In genomic region chr7:118648002-118648401, GRCh38 we compare ENCODE assay signal across 16 cellular contexts.
"Had no signal": no experiment of that assay in that cellular context is flagged by ENCODE, and none has a peak within 500 bp of the region (broad histone marks: within the 10 kb centered on the region; RNA-seq: fewer than 3 reads in every experiment).

No MANE protein-coding gene starts in this region.

- H3K27ac ChIP-seq: adrenal gland, heart left ventricle, suprapubic skin, upper lobe of right lung had no signal

- H3K4me3 ChIP-seq: adrenal gland, heart left ventricle, suprapubic skin, upper lobe of right lung had no signal

- H3K9me3 Mint-ChIP-seq: nephron had no signal

- H3K36me3 ChIP-seq: adrenal gland, heart left ventricle, suprapubic skin, upper lobe of right lung had no signal

- H3K27ac Mint-ChIP-seq: nephron had no signal

- H3K9me3 ChIP-seq: adrenal gland, heart left ventricle, suprapubic skin, upper lobe of right lung had no signal

- H3K4me3 Mint-ChIP-seq: nephron had no signal

- FAIRE-seq: frontal cortex, TTC549 had no signal

- DNase-seq: activated naive CD4-positive, alpha-beta T cell treated with anti-CD3 and anti-CD28 coated beads, Interleukin-2, amount 50 U/mL, for 16 hours; activated T-cell treated with anti-CD3 and anti-CD28 coated beads, Interleukin-2, amount 50 U/mL, for 1 hour; adrenal gland; central memory CD4-positive, alpha-beta T cell; cortex of kidney; effector CD8-positive, alpha-beta T cell; heart left ventricle; islet precursor cell; stimulated activated CD4-positive, alpha-beta T cell treated with anti-CD3 and anti-CD28 coated beads, Interleukin-2, amount 100 ng/mL, for 48 hours; stimulated activated naive CD8-positive, alpha-beta T cell treated with anti-CD3 and anti-CD28 coated beads, Interleukin-15, Interleukin-2, amounts not matched to agents 100 U/mL and 50 U/mL, for 24 hours; upper lobe of right lung had no signal

- H3K4me1 ChIP-seq: adrenal gland, heart left ventricle, suprapubic skin, upper lobe of right lung had no signal

- ATAC-seq: heart left ventricle; left lobe of liver; stimulated activated naive CD8-positive, alpha-beta T cell treated with anti-CD3 and anti-CD28 coated beads, Interleukin-15, Interleukin-2, amounts not matched to agents 100 U/mL and 50 U/mL, for 24 hours; upper lobe of right lung had no signal

- H3K27me3 ChIP-seq: adrenal gland, heart left ventricle, suprapubic skin, upper lobe of right lung had no signal
